Comparison of ENCODE assay signal across 16 cellular contexts in genomic region chr10:103824281-103824680, GRCh38. TPM values are rescaled to one million over a fixed set of nuclear protein-coding genes. Genes with fewer than 3 reads are reported as not detected.
DNase-seq lines count a peak whose midpoint lies in the region; ATAC-seq, FAIRE-seq and TF ChIP-seq lines count a peak whose summit lies in the region.
"Had no signal": no experiment of that assay in that cellular context is flagged by ENCODE, and none has a peak within 500 bp of the region (broad histone marks: within the 10 kb centered on the region; RNA-seq: fewer than 3 reads in every experiment).

No MANE protein-coding gene starts in this region.

- no peak overlapping the region for H3K4me3 ChIP-seq in mammary epithelial cell (replicated peaks in 1 of 3; ENCODE audit: insufficient read depth in 1 of 3, low read depth in 2 of 3, low read length in 3 of 3)
- H3K4me3 ChIP-seq in astrocyte (ENCODE audit: insufficient read depth, low read depth, low read length) = no peak overlapping the region
- peak overlapping the region in 1 of 3 experiments; percentile 40 for H3K4me3 ChIP-seq in keratinocyte (ENCODE audit: control insufficient read depth in 2 of 3, extremely low read depth in 1 of 3, insufficient read depth in 2 of 3, low read depth in 1 of 3, low read length in 3 of 3)
- no peak overlapping the region for H3K4me3 ChIP-seq in upper lobe of right lung
- no peak overlapping the region for H3K4me3 ChIP-seq in coronary artery
- H3K4me3 ChIP-seq: GM23338 had no signal

- in situ Hi-C loops in mammary epithelial cell (cut with MboI; ENCODE audit: low sequenced_read_pairs in 2 of 2) = no loop called here

- H3K27ac ChIP-seq in mammary epithelial cell (ENCODE audit: insufficient read depth, low read depth, low read length) = peak overlapping the region; percentile 85
- no peak overlapping the region for H3K27ac ChIP-seq in astrocyte (ENCODE audit: low read depth, low read length)
- peak overlapping the region; percentile 73 for H3K27ac ChIP-seq in keratinocyte (ENCODE audit: control insufficient read depth, insufficient read depth, low read length)
- H3K27ac ChIP-seq in upper lobe of right lung = no peak overlapping the region
- no peak overlapping the region for H3K27ac ChIP-seq in coronary artery

- H3K27ac Mint-ChIP-seq in MCF 10A (ENCODE audit: low read depth, unreplicated experiment) = no peak overlapping the region
- peak overlapping the region; percentile 23 for H3K27ac Mint-ChIP-seq in astrocyte (ENCODE audit: unreplicated experiment)
- H3K27ac Mint-ChIP-seq: B cell; CD8-positive, alpha-beta T cell had no signal

- FAIRE-seq in astrocyte (lab: Jason Lieb, UNC) = no peak
- peak; percentile 89 for FAIRE-seq in keratinocyte (lab: Jason Lieb, UNC)

- H3K9me3 Mint-ChIP-seq in MCF 10A (ENCODE audit: unreplicated experiment) = no peaks in the 10 kb centered on the region
- H3K9me3 Mint-ChIP-seq in astrocyte (ENCODE audit: unreplicated experiment) = no peaks in the 10 kb centered on the region
- H3K9me3 Mint-ChIP-seq: CD8-positive, alpha-beta T cell; GM23338 had no signal

- H3K36me3 ChIP-seq in mammary epithelial cell (ENCODE audit: insufficient read depth, low read length) (peaks cover 4% of the 10 kb centered on the region), astrocyte (ENCODE audit: insufficient read depth, low read length) (no peaks in the 10 kb centered on the region), keratinocyte (ENCODE audit: control insufficient read depth in 2 of 2, extremely low read depth in 1 of 2, insufficient read depth in 2 of 2, low read length in 2 of 2) (peaks cover 15 to 47% of the 10 kb centered on the region in 2 experiments), upper lobe of right lung (no peaks in the 10 kb centered on the region)

- H2AFZ ChIP-seq in mammary epithelial cell (ENCODE audit: low read depth, low read length) = no peak overlapping the region
- no peak overlapping the region for H2AFZ ChIP-seq in astrocyte (ENCODE audit: low read depth, low read length)
- H2AFZ ChIP-seq in keratinocyte (ENCODE audit: control insufficient read depth, low read length) = no peak overlapping the region
- H2AFZ ChIP-seq: GM23338 had no signal

- intact Hi-C loops in mammary epithelial cell (cut with micrococcal nuclease) (no loop called here), MCF 10A (cut with micrococcal nuclease) (no loop called here), upper lobe of right lung (cut with DNase I) (no loop called here)

- peak overlapping the region; percentile 38 for H3K4me2 ChIP-seq in mammary epithelial cell (ENCODE audit: insufficient read depth, low read depth, low read length)
- H3K4me2 ChIP-seq in astrocyte (ENCODE audit: low read length) = no peak overlapping the region
- peak overlapping the region; percentile 56 for H3K4me2 ChIP-seq in keratinocyte (ENCODE audit: control insufficient read depth, extremely low read depth, insufficient read depth, low read depth, low read length)
- H3K4me2 ChIP-seq: GM23338 had no signal

- H3K27me3 ChIP-seq in mammary epithelial cell (ENCODE audit: insufficient read depth, low read length) (no peaks in the 10 kb centered on the region), astrocyte (ENCODE audit: insufficient read depth, low read length) (peaks cover 3% of the 10 kb centered on the region), keratinocyte (ENCODE audit: control insufficient read depth, extremely low read depth, insufficient read depth, low read length) (no peaks in the 10 kb centered on the region), upper lobe of right lung (no peaks in the 10 kb centered on the region)

- peak; percentile 37 for ATAC-seq in upper lobe of right lung
- ATAC-seq in GM21528 (IDR thresholded peaks at IDR 0.05; ENCODE audit: low FRiP score, unreplicated experiment) = no peak
- ATAC-seq: CD8-positive, alpha-beta T cell had no signal

- H3K4me1 Mint-ChIP-seq in MCF 10A (ENCODE audit: insufficient read depth, unreplicated experiment) (peaks cover 9% of the 10 kb centered on the region), astrocyte (ENCODE audit: low read depth, unreplicated experiment) (peaks cover 26% of the 10 kb centered on the region)

- H4K20me1 ChIP-seq in mammary epithelial cell (ENCODE audit: insufficient read depth, low read length) = no peaks in the 10 kb centered on the region
- H4K20me1 ChIP-seq in astrocyte (ENCODE audit: insufficient read depth, low read length) = peaks cover 58% of the 10 kb centered on the region
- peaks cover 38% of the 10 kb centered on the region for H4K20me1 ChIP-seq in keratinocyte (ENCODE audit: control insufficient read depth, extremely low read depth, insufficient read depth, low read length)

- H3K36me3 Mint-ChIP-seq in MCF 10A (ENCODE audit: insufficient read depth, unreplicated experiment) = no peaks in the 10 kb centered on the region
- H3K36me3 Mint-ChIP-seq in astrocyte (ENCODE audit: low read depth, unreplicated experiment) = peaks cover 3% of the 10 kb centered on the region
- H3K36me3 Mint-ChIP-seq: CD8-positive, alpha-beta T cell had no signal

- 4% methylated on average over 5 of the region's 6 CpGs for WGBS in mammary epithelial cell (ENCODE audit: low coverage, missing lambda C conversion rate)

- no peaks in the 10 kb centered on the region for H3K9me3 ChIP-seq in mammary epithelial cell (replicated peaks; ENCODE audit: insufficient read depth, low read length)
- no peaks in the 10 kb centered on the region for H3K9me3 ChIP-seq in astrocyte (ENCODE audit: insufficient read depth, low read depth, low read length)
- no peaks in the 10 kb centered on the region for H3K9me3 ChIP-seq in keratinocyte (ENCODE audit: control insufficient read depth, low read depth, low read length)
- H3K9me3 ChIP-seq in upper lobe of right lung = no peaks in the 10 kb centered on the region

- H3K27me3 Mint-ChIP-seq in MCF 10A (ENCODE audit: insufficient read depth, unreplicated experiment) = no peaks in the 10 kb centered on the region
- H3K27me3 Mint-ChIP-seq in astrocyte (ENCODE audit: low read depth, unreplicated experiment) = no peaks in the 10 kb centered on the region

- no peak overlapping the region for H3K4me3 Mint-ChIP-seq in MCF 10A (ENCODE audit: unreplicated experiment)
- H3K4me3 Mint-ChIP-seq in astrocyte (ENCODE audit: unreplicated experiment) = no peak overlapping the region
- H3K4me3 Mint-ChIP-seq: B cell; CD8-positive, alpha-beta T cell; GM23338 had no signal

- H3K9ac ChIP-seq in mammary epithelial cell (ENCODE audit: insufficient read depth, low read length) (peak overlapping the region; percentile 43), astrocyte (ENCODE audit: low read length) (no peak overlapping the region), keratinocyte (ENCODE audit: control insufficient read depth, extremely low read depth, insufficient read depth, low read length) (peak overlapping the region; percentile 62)

- BruUV-seq in mammary epithelial cell (replicated peaks; lab: Mats Ljungman, UMichigan) (no TSS peak), MCF 10A (replicated peaks; lab: Mats Ljungman, UMichigan) (no TSS peak)

- TF ChIP-seq CTCF in mammary epithelial cell (conservative IDR thresholded peaks at IDR 0.05 in 1 of 2, IDR thresholded peaks at IDR 0.05 in 1 of 2; ENCODE audit: extremely low read depth in 1 of 2, insufficient read depth in 1 of 2, low read depth in 1 of 2, low read length in 2 of 2) (no peak), MCF 10A (IDR thresholded peaks at IDR 0.05; ENCODE audit: unreplicated experiment) (no peak), astrocyte (IDR thresholded peaks at IDR 0.05; ENCODE audit: insufficient read depth, low read depth, low read length) (no peak), keratinocyte (optimal IDR thresholded peaks at IDR 0.05 in 1 of 3, IDR thresholded peaks at IDR 0.05 in 1 of 3, conservative IDR thresholded peaks at IDR 0.05 in 1 of 3; ENCODE audit: extremely low read depth in 1 of 3, insufficient read depth in 2 of 3, low read length in 3 of 3) (no peak), upper lobe of right lung (IDR thresholded peaks at IDR 0.05) (no peak), coronary artery (IDR thresholded peaks at IDR 0.05) (no peak)

- CTCF ChIA-PET in mammary epithelial cell (lab: Charles Lee; ENCODE audit: low non-redundant PET) (interaction anchor here (0.6 kb wide), 2 partner anchors 298 to 431 kb away, joined by 3 read pairs; partner anchors contain the start of gene SFR1), MCF 10A (lab: Yijun Ruan, JAX) (interaction anchor here (0.6 kb wide), 1 partner anchor 113 kb away, joined by 3 read pairs; no protein-coding TSS in a partner anchor)

- H3K79me2 ChIP-seq in mammary epithelial cell (ENCODE audit: insufficient read depth, low read length) = peaks cover 99% of the 10 kb centered on the region
- H3K79me2 ChIP-seq in astrocyte (ENCODE audit: insufficient read depth, low read length) = no peaks in the 10 kb centered on the region
- H3K79me2 ChIP-seq in keratinocyte (ENCODE audit: control insufficient read depth, insufficient read depth, low read length) = peaks cover 96% of the 10 kb centered on the region

- H3K4me1 ChIP-seq in mammary epithelial cell (ENCODE audit: insufficient read depth, low read length) (peaks cover 68% of the 10 kb centered on the region), astrocyte (ENCODE audit: insufficient read depth, low read length) (peaks cover 10% of the 10 kb centered on the region), keratinocyte (ENCODE audit: control insufficient read depth, extremely low read depth, insufficient read depth, low read length) (peaks cover 93% of the 10 kb centered on the region), upper lobe of right lung (peaks cover 33% of the 10 kb centered on the region)

- dilution Hi-C loops in mammary epithelial cell (cut with HindIII; ENCODE audit: low sequenced_read_pairs) (no loop called here), keratinocyte (cut with MboI; ENCODE audit: extremely low pct_ligation_motif_present, low sequenced_read_pairs) (no loop called here)

- H3K9me1 ChIP-seq in keratinocyte (ENCODE audit: control insufficient read depth, extremely low read depth, insufficient read depth, low read length) = peaks cover 30% of the 10 kb centered on the region

- POLR2A ChIA-PET in MCF 10A (lab: Yijun Ruan, JAX) = interaction anchor here (1.0 kb wide), 1 partner anchor 13 kb away, joined by 5 read pairs; no protein-coding TSS in a partner anchor

- DNase-seq in mammary epithelial cell = no peak
- no peak for DNase-seq in MCF 10A (ENCODE audit: unreplicated experiment)
- DNase-seq in astrocyte (ENCODE audit: low read depth) = no peak
- no peak for DNase-seq in keratinocyte (ENCODE audit: low read depth, low spot score)
- no peak for DNase-seq in upper lobe of right lung
- no peak for DNase-seq in coronary artery (ENCODE audit: low spot score)
- no peak for DNase-seq in GM03348 (ENCODE audit: low spot score)
- DNase-seq: ACHN; CD8-positive, alpha-beta T cell; DND-41; GDM1; NCI-H1694 treated with DMSO at 0.1 percent for 48 hours; NCI-H446 treated with DMSO at 0.1 percent for 48 hours had no signal

RNA-seq across cellular contexts. Expression of gene SH3PXD2A, which starts 31.1 kb away (rescaled TPM):
- total RNA-seq in mammary epithelial cell (100 to 1,000 TPM in 1 of 2 donors, 10 to 100 TPM in 1; 72.2 to 116 TPM), MCF 10A (2022) (13.2 and 15.0 TPM in 2 replicates), astrocyte (17.3 and 25.8 TPM in 2 replicates), upper lobe of right lung (35.2 TPM)
- polyA plus RNA-seq in mammary epithelial cell (35.3 TPM), keratinocyte (31.0 to 56.6 TPM (median 33.9 TPM) in 3 replicates)
- polyA minus RNA-seq in mammary epithelial cell (112 TPM), keratinocyte (46.4 to 127 TPM (median 59.1 TPM) in 3 replicates)
- polyA plus RNA-seq in keratinocyte (2011; ENCODE audit: low read depth) = 22.4 TPM
- polyA plus RNA-seq in keratinocyte (2011; cell fraction: cytosol; rRNA removed) = 32.2 and 35.6 TPM in 2 replicates
- 116 and 136 TPM in 2 replicates for polyA plus RNA-seq in keratinocyte (2011; cell fraction: nucleus; rRNA removed)
- 46.1 and 73.7 TPM in 2 replicates for polyA plus RNA-seq in keratinocyte (2012; ENCODE audit: low replicate concordance)
- 63.7 TPM for polyA minus RNA-seq in keratinocyte (2011; cell fraction: cytosol; rRNA and poly(A)+ RNA removed)
- polyA minus RNA-seq in keratinocyte (2011; cell fraction: nucleus; rRNA and poly(A)+ RNA removed) = 88.9 and 140 TPM in 2 replicates

Comparison
In these comparisons a context has a peak if more than half of its experiments do, and no peak if none do; other contexts are left out.
1. H3K27ac ChIP-seq: peak in mammary epithelial cell (single experiment) and keratinocyte (single experiment); none in astrocyte (single experiment), upper lobe of right lung (single experiment) and coronary artery (0 of 2).